9 cellular contexts compared by ENCODE assay signal in genomic region chr7:107889992-107890391, GRCh38. TPM values are rescaled to one million over a fixed set of nuclear protein-coding genes. Genes with fewer than 3 reads are reported as not detected.
DNase-seq lines count a peak whose midpoint lies in the region; ATAC-seq, FAIRE-seq and TF ChIP-seq lines count a peak whose summit lies in the region.
"Had no signal": no experiment of that assay in that cellular context is flagged by ENCODE, and none has a peak within 500 bp of the region (broad histone marks: within the 10 kb centered on the region; RNA-seq: fewer than 3 reads in every experiment).

No MANE protein-coding gene starts in this region.

- CTCF ChIA-PET in K562 (lab: Yijun Ruan, JAX; ENCODE audit: low intra/inter-chr PET ratio): no interaction called here

- POLR2A ChIA-PET in K562 (lab: Yijun Ruan, JAX): interaction anchor here (0.6 to 2.8 kb wide), 5 partner anchors 10 to 721 kb away, joined by 3 to 10 read pairs (median 3); partner anchors contain the start of gene HBP1

- no peaks in the 10 kb centered on the region for H3K9me1 ChIP-seq in K562 (ENCODE audit: control insufficient read depth, insufficient read depth, low read length)

- WGBS in K562 (ENCODE audit: insufficient coverage, low coverage, missing lambda C conversion rate): 38% methylated on average over 3 of the region's 3 CpGs

- no peak for DNase-seq in Jurkat, Clone E6-1 (ENCODE audit: low read depth, low spot score)
- peak in 1 of 4 experiments; percentile 32 for DNase-seq in K562 (ENCODE audit: extremely low read depth in 1 of 4, low spot score in 3 of 4)
- DNase-seq in AG08396 (ENCODE audit: low spot score): no peak
- DNase-seq in WERI-Rb-1: no peak
- no peak for DNase-seq in NK-92 treated with Interleukin-12 subunit alpha and Interleukin-12 subunit beta, amount 100 ng/mL, for 24 hours (lab: John Stamatoyannopoulos, UW)
- DNase-seq in ecto neural progenitor cell (ENCODE audit: low spot score): no peak
- DNase-seq: DMS153 had no signal

- intact Hi-C loops in K562 (cut with micrococcal nuclease): loop anchor here (5.0 kb wide), 3 partner anchors 122 to 257 kb away; no protein-coding TSS in a partner anchor

- peaks cover 10% of the 10 kb centered on the region for H3K9me3 ChIP-seq in BLaER1
- no peaks in the 10 kb centered on the region for H3K9me3 ChIP-seq in K562 (replicated peaks; ENCODE audit: control insufficient read depth, insufficient read depth, low read depth, low read length)
- H3K9me3 ChIP-seq in neutrophil: no peaks in the 10 kb centered on the region
- H3K9me3 ChIP-seq in WERI-Rb-1 (ENCODE audit: severe bottlenecking): no peaks in the 10 kb centered on the region

- no peak for TF ChIP-seq POLR2A in K562 (conservative IDR thresholded peaks at IDR 0.05)

- no peaks in the 10 kb centered on the region for H3K27me3 ChIP-seq in BLaER1
- H3K27me3 ChIP-seq in K562 (ENCODE audit: control insufficient read depth in 2 of 2, insufficient read depth in 2 of 2, low read length in 2 of 2): peaks cover 0 to 1% of the 10 kb centered on the region in 2 experiments; a peak in 1 of 5 replicates
- H3K27me3 ChIP-seq in neutrophil: peaks cover 22% of the 10 kb centered on the region
- H3K27me3 ChIP-seq in WERI-Rb-1 (ENCODE audit: insufficient read depth, low read depth, severe bottlenecking): no peaks in the 10 kb centered on the region

- no peak for ATAC-seq in K562

- H2AFZ ChIP-seq in K562 (ENCODE audit: low read depth, low read length): peak overlapping the region; percentile 98

- no peak for TF ChIP-seq EP300 in K562 (IDR thresholded peaks at IDR 0.05; ENCODE audit: low read length)

- BruUV-seq in K562 (replicated peaks; lab: Mats Ljungman, UMichigan): no TSS peak

- in situ Hi-C loops in K562 (cut with MboI): no loop called here

- no peak for FAIRE-seq in K562 (lab: Jason Lieb, UNC)

- H3K27ac ChIP-seq in BLaER1 (no peak overlapping the region), K562 (ENCODE audit: extremely low read depth, low read depth, low read length) (peak overlapping the region; percentile 93; the same call in 2 of the 3 replicates), neutrophil (peak overlapping the region; percentile 97), WERI-Rb-1 (no peak overlapping the region; the same call in 1 of the 2 replicates)

- TF ChIP-seq RAD21 in K562 (CRISPR knock-in tag; conservative IDR thresholded peaks at IDR 0.05 in 1 of 2, IDR thresholded peaks at IDR 0.05 in 1 of 2): no peak

- peaks cover 41% of the 10 kb centered on the region for H3K79me2 ChIP-seq in K562 (ENCODE audit: control insufficient read depth, insufficient read depth, low read length)

- TF ChIP-seq CTCF in K562 (IDR thresholded peaks at IDR 0.05 in 2 of 3, conservative IDR thresholded peaks at IDR 0.05 in 1 of 3; ENCODE audit: insufficient read depth in 2 of 3, low read depth in 1 of 3, low read length in 3 of 3) (no peak), neutrophil (IDR thresholded peaks at IDR 0.05) (no peak), WERI-Rb-1 (IDR thresholded peaks at IDR 0.05; ENCODE audit: low read depth, low read length) (no peak)

- H3K4me1 ChIP-seq in BLaER1: peaks cover 28% of the 10 kb centered on the region
- H3K4me1 ChIP-seq in K562 (replicated peaks in 1 of 2; ENCODE audit: control insufficient read depth in 2 of 2, insufficient read depth in 2 of 2, low read length in 2 of 2): peaks cover 12 to 27% of the 10 kb centered on the region in 2 experiments; a peak in 4 of 5 replicates
- H3K4me1 ChIP-seq in neutrophil (ENCODE audit: control insufficient read depth in 1 of 2, insufficient read depth in 1 of 2, low read depth in 1 of 2, low read length in 1 of 2): peaks cover 38 to 43% of the 10 kb centered on the region in 2 experiments

- H3K4me2 ChIP-seq in BLaER1 (peak overlapping the region; percentile 93; the same call in 1 of the 2 replicates), K562 (ENCODE audit: insufficient read depth, low read length) (peak overlapping the region; percentile 90)

- H3K4me3 ChIP-seq in BLaER1 (no peak overlapping the region), K562 (no peak overlapping the region), neutrophil (ENCODE audit: low read depth in 1 of 2, low read length in 1 of 2) (peak overlapping the region in 1 of 2 experiments; percentile 82), WERI-Rb-1 (ENCODE audit: low read depth, low read length) (no peak overlapping the region)
- H3K4me3 ChIP-seq in Jurkat, Clone E6-1 (ENCODE audit: low read length): peak overlapping the region; percentile 92; the same call in 1 of the 2 replicates

- H3K36me3 ChIP-seq in BLaER1 (peaks cover 14% of the 10 kb centered on the region), K562 (ENCODE audit: control insufficient read depth, insufficient read depth, low read length) (peaks cover 24% of the 10 kb centered on the region), neutrophil (peaks cover 19% of the 10 kb centered on the region), WERI-Rb-1 (peaks cover 25% of the 10 kb centered on the region)

- H3K9ac ChIP-seq in BLaER1 (no peak overlapping the region), K562 (ENCODE audit: insufficient read depth in 1 of 2, low read depth in 2 of 2, low read length in 2 of 2) (peak overlapping the region in 1 of 2 experiments; percentile 85; a peak in 1 of 4 replicates)

- H4K20me1 ChIP-seq in BLaER1 (peaks cover 38% of the 10 kb centered on the region), K562 (replicated peaks; ENCODE audit: control insufficient read depth, insufficient read depth, low read length) (peaks cover 16% of the 10 kb centered on the region)

TF ChIP-seq in K562, 482 proteins besides CTCF, POLR2A, EP300 and RAD21 (continues in another document):
- TF ChIP-seq SRSF7 (optimal IDR thresholded peaks at IDR 0.05; ENCODE audit: low read depth, low read length) (no peak), NEUROD1 (IDR thresholded peaks at IDR 0.05; ENCODE audit: borderline replicate concordance, low read depth, low read length, partially characterized antibody) (peak; percentile 24), CREB3 (tag; conservative IDR thresholded peaks at IDR 0.05; ENCODE audit: low read depth) (0 out of 2 replicates have a peak, but pooled peaks have one; percentile 40), GATA2 (CRISPR knock-in tag; IDR thresholded peaks at IDR 0.05) (peak; percentile 24; the same call in 1 of the 2 replicates), NR2C1 (IDR thresholded peaks at IDR 0.05) (0 out of 2 replicates have a peak, but pooled peaks have one; percentile 13), NR2C1 (tag; IDR thresholded peaks at IDR 0.05) (no peak), KAT8 (IDR thresholded peaks at IDR 0.05; ENCODE audit: low read depth) (no peak), CBX3 (IDR thresholded peaks at IDR 0.05; ENCODE audit: borderline replicate concordance in 1 of 2, low read length in 2 of 2) (0 out of 3 replicates have a peak, but pooled peaks of 1 of the 2 experiments have one; percentile 10)
- TF ChIP-seq, protein P1, sequence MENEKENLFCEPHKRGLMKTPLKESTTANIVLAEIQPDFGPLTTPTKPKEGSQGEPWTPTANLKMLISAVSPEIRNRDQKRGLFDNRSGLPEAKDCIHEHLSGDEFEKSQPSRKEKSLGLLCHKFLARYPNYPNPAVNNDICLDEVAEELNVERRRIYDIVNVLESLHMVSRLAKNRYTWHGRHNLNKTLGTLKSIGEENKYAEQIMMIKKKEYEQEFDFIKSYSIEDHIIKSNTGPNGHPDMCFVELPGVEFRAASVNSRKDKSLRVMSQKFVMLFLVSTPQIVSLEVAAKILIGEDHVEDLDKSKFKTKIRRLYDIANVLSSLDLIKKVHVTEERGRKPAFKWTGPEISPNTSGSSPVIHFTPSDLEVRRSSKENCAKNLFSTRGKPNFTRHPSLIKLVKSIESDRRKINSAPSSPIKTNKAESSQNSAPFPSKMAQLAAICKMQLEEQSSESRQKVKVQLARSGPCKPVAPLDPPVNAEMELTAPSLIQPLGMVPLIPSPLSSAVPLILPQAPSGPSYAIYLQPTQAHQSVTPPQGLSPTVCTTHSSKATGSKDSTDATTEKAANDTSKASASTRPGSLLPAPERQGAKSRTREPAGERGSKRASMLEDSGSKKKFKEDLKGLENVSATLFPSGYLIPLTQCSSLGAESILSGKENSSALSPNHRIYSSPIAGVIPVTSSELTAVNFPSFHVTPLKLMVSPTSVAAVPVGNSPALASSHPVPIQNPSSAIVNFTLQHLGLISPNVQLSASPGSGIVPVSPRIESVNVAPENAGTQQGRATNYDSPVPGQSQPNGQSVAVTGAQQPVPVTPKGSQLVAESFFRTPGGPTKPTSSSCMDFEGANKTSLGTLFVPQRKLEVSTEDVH (IDR thresholded peaks at IDR 0.05; ENCODE audit: low read depth, partially characterized antibody): no peak

RNA-seq across cellular contexts. Expression of gene DLD, which starts 1.0 kb away (rescaled TPM):
- 120 TPM for polyA plus RNA-seq in Jurkat, Clone E6-1 (2012; ENCODE audit: insufficient read depth, insufficient read length)
- 145 and 414 TPM in 2 replicates for total RNA-seq in K562 (2011; cell fraction: chromatin; rRNA removed; ENCODE audit: low replicate concordance)
- 52.5 and 60.0 TPM in 2 replicates for total RNA-seq in K562 (2011; cell fraction: nucleolus; rRNA removed)
- total RNA-seq in K562 (2011; cell fraction: nucleoplasm; rRNA removed): 116 and 161 TPM in 2 replicates
- 128 and 130 TPM in 2 replicates for total RNA-seq in K562 (2014; rRNA removed)
- 192 and 248 TPM in 2 replicates for total RNA-seq in K562 (2014; rRNA removed; fragmentation: Illumina TruSeq; extraction: Trizol)
- total RNA-seq in K562 (2015; rRNA removed; fragmentation: Illumina TruSeq; extraction: Trizol): 138 and 155 TPM in 2 replicates
- total RNA-seq in K562 (2021): 190 and 201 TPM in 2 replicates
- 269 and 357 TPM in 2 replicates for polyA plus RNA-seq in K562 (2011; rRNA removed)
- polyA plus RNA-seq in K562 (2011; cell fraction: cytosol; rRNA removed): 144 and 306 TPM in 2 replicates
- polyA plus RNA-seq in K562 (2011; cell fraction: nucleus; rRNA removed): 65.1 and 120 TPM in 2 replicates
- 223 and 282 TPM in 2 replicates for polyA plus RNA-seq in K562 (2012)
- polyA plus RNA-seq in K562 (2014; fragmentation: Illumina TruSeq; extraction: Trizol): 553 and 639 TPM in 2 replicates
- 100 to 1,000 TPM; 406 to 588 TPM for polyA plus RNA-seq in K562 (2014; fragmentation: Nextera tagmentation; extraction: Ambion mirVana)
- 230 and 247 TPM in 2 replicates for polyA plus RNA-seq in K562 (2014; rRNA removed)
- 509 and 557 TPM in 2 replicates for polyA minus RNA-seq in K562 (2011; rRNA and poly(A)+ RNA removed)
- polyA minus RNA-seq in K562 (2011; cell fraction: cytosol; rRNA and poly(A)+ RNA removed): 79.4 and 89.1 TPM in 2 replicates
- polyA minus RNA-seq in K562 (2011; cell fraction: nucleus; rRNA and poly(A)+ RNA removed): 57.2 and 97.5 TPM in 2 replicates

Comparison
In these comparisons a context has a peak if more than half of its experiments do, and no peak if none do; other contexts are left out.
1. H3K27ac ChIP-seq: peak in K562 (single experiment) and neutrophil (single experiment); none in BLaER1 (single experiment) and WERI-Rb-1 (single experiment).